8 cellular contexts compared by ENCODE assay signal in the genomic region with DNA sequence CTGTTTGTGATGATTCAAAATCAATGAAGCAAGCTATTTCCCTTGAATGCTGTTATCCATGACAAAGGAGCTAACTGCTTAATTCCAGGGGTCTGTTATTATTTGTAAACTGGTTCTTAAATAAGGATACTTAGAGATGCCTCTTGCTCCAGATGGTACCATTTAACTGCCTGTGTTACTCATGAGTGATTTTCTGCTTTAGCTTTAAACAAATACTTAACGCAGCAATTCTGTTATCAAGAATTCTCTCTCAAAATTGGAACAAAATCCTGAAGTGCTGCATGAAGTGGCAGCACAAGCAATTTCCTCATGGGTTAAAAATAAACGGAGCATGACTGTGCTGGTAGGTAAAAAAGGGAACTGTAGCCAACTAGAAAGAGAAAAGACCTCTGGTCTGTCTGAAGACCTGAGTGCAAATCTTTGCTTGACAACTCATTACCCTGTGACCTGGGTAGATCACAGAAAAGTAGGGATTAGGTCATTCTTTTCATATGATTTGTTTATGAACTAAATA.
DNase-seq lines count a peak whose midpoint lies in the region; ATAC-seq and TF ChIP-seq lines count a peak whose summit lies in the region.

No MANE protein-coding gene starts in this region.

- no peaks in the 10 kb centered on the region for H3K36me3 ChIP-seq in MM.1S (replicated peaks; ENCODE audit: insufficient read depth, low read length)
- H3K36me3 ChIP-seq in PC-3 (ENCODE audit: low read depth, low read length): no peaks in the 10 kb centered on the region

- H3K36me3 Mint-ChIP-seq in activated CD8-positive, alpha-beta T cell treated with anti-CD3 and anti-CD28 coated beads for 36 hours (ENCODE audit: low read depth): no peaks in the 10 kb centered on the region

- no peak for TF ChIP-seq CTCF in MM.1S (IDR thresholded peaks at IDR 0.05; ENCODE audit: low read length)
- no peak for TF ChIP-seq CTCF in PC-3 (conservative IDR thresholded peaks at IDR 0.05; ENCODE audit: low read depth, low read length)
- no peak for TF ChIP-seq CTCF in activated CD8-positive, alpha-beta T cell treated with anti-CD3 and anti-CD28 coated beads for 36 hours (IDR thresholded peaks at IDR 0.05)

- H3K27ac ChIP-seq in MM.1S (ENCODE audit: low read length) (no peak overlapping the region), caudate nucleus (ENCODE audit: low read depth, low read length) (peak overlapping the region; percentile 48), PC-3 (ENCODE audit: low read length) (no peak overlapping the region)

- H3K27me3 ChIP-seq in MM.1S (replicated peaks; ENCODE audit: insufficient read depth, low read length) (no peaks in the 10 kb centered on the region), PC-3 (ENCODE audit: low read length) (no peaks in the 10 kb centered on the region)

- H3K9me2 ChIP-seq in MM.1S (replicated peaks; ENCODE audit: insufficient read depth, low read length) (no peaks in the 10 kb centered on the region), PC-3 (replicated peaks; ENCODE audit: low read length) (no peaks in the 10 kb centered on the region)

- ATAC-seq in GM18498 (IDR thresholded peaks at IDR 0.05; ENCODE audit: unreplicated experiment) (peak; percentile 95), GM21825 (IDR thresholded peaks at IDR 0.05; ENCODE audit: unreplicated experiment) (peak; percentile 95), PC-3 (no peak)
- ATAC-seq in activated CD8-positive, alpha-beta T cell treated with anti-CD3 and anti-CD28 coated beads for 36 hours: no peak

- DNase-seq in MM.1S (peak; percentile 15), caudate nucleus (lab: John Stamatoyannopoulos, UW) (no peak), C1 segment of cervical spinal cord (lab: John Stamatoyannopoulos, UW) (no peak), PC-3 (no peak), epidermal melanocyte (ENCODE audit: insufficient read length, low spot score) (no peak)
- DNase-seq in activated CD8-positive, alpha-beta T cell treated with anti-CD3 and anti-CD28 coated beads for 36 hours: no peak

- no peak overlapping the region for H3K27ac Mint-ChIP-seq in activated CD8-positive, alpha-beta T cell treated with anti-CD3 and anti-CD28 coated beads for 36 hours

- no peaks in the 10 kb centered on the region for H3K4me1 ChIP-seq in MM.1S (ENCODE audit: low read length)
- H3K4me1 ChIP-seq in PC-3 (ENCODE audit: insufficient read depth, low read length): no peaks in the 10 kb centered on the region

- no peak overlapping the region for H3K4me3 Mint-ChIP-seq in activated CD8-positive, alpha-beta T cell treated with anti-CD3 and anti-CD28 coated beads for 36 hours

- CTCF ChIA-PET in PC-3 (lab: Charles Lee): no interaction called here
- CTCF ChIA-PET in activated CD8-positive, alpha-beta T cell treated with anti-CD3 and anti-CD28 coated beads for 36 hours (lab: Charles Lee): no interaction called here

- H3K4me2 ChIP-seq in MM.1S (ENCODE audit: low read depth, low read length) (peak overlapping the region; percentile 22; the same call in 1 of the 2 replicates), PC-3 (ENCODE audit: low read length) (no peak overlapping the region)

- BruUV-seq in PC-3 (replicated peaks; lab: Mats Ljungman, UMichigan): no TSS peak

- no peak overlapping the region for H3K4me3 ChIP-seq in MM.1S (ENCODE audit: low read length)
- H3K4me3 ChIP-seq in PC-3 (ENCODE audit: low read length): no peak overlapping the region

- no peaks in the 10 kb centered on the region for H3K4me1 Mint-ChIP-seq in activated CD8-positive, alpha-beta T cell treated with anti-CD3 and anti-CD28 coated beads for 36 hours (ENCODE audit: low read depth)

- no peak overlapping the region for H2AFZ ChIP-seq in MM.1S (ENCODE audit: low read length)
- H2AFZ ChIP-seq in PC-3 (ENCODE audit: low read length): no peak overlapping the region

- H3K9me3 ChIP-seq in MM.1S (replicated peaks; ENCODE audit: insufficient read depth, low read length) (no peaks in the 10 kb centered on the region), PC-3 (ENCODE audit: low read length) (no peaks in the 10 kb centered on the region)

- POLR2A ChIA-PET in PC-3 (lab: Charles Lee; ENCODE audit: unreplicated experiment): interaction anchor here (0.7 kb wide), 1 partner anchor 16 kb away, joined by 3 read pairs; no protein-coding TSS in a partner anchor
- POLR2A ChIA-PET in activated CD8-positive, alpha-beta T cell treated with anti-CD3 and anti-CD28 coated beads for 36 hours (lab: Charles Lee): no interaction called here

- H4K20me1 ChIP-seq in MM.1S (ENCODE audit: insufficient read depth, low read length) (no peaks in the 10 kb centered on the region), PC-3 (ENCODE audit: low read length) (no peaks in the 10 kb centered on the region)

- intact Hi-C loops in PC-3 (cut with micrococcal nuclease): no loop called here
- intact Hi-C loops in activated CD8-positive, alpha-beta T cell treated with anti-CD3 and anti-CD28 coated beads for 36 hours (cut with micrococcal nuclease): no loop called here

- H3K9me3 Mint-ChIP-seq in activated CD8-positive, alpha-beta T cell treated with anti-CD3 and anti-CD28 coated beads for 36 hours: no peaks in the 10 kb centered on the region

- no peaks in the 10 kb centered on the region for H3K27me3 Mint-ChIP-seq in activated CD8-positive, alpha-beta T cell treated with anti-CD3 and anti-CD28 coated beads for 36 hours

- no peaks in the 10 kb centered on the region for H3F3A ChIP-seq in MM.1S (ENCODE audit: insufficient read depth, low read length)
- H3F3A ChIP-seq in PC-3 (ENCODE audit: low read length, unreplicated experiment): no peaks in the 10 kb centered on the region

- no peak overlapping the region for H3K9ac ChIP-seq in MM.1S (ENCODE audit: low read length)
- no peak overlapping the region for H3K9ac ChIP-seq in PC-3 (ENCODE audit: low read length)

- H3K79me2 ChIP-seq in MM.1S (ENCODE audit: low read length) (no peaks in the 10 kb centered on the region), PC-3 (ENCODE audit: low read length) (no peaks in the 10 kb centered on the region)

Comparison
In these comparisons a context has a peak if more than half of its experiments do, and no peak if none do; other contexts are left out.
1. ATAC-seq: peak in GM18498 (single experiment) and GM21825 (single experiment); none in PC-3 (single experiment) and activated CD8-positive, alpha-beta T cell treated with anti-CD3 and anti-CD28 coated beads for 36 hours (single experiment).